In genomic region chr17:1496814-1497325, GRCh38 we compare ENCODE assay signal across 2 cellular contexts.
A peak's percentile ranks its signal among the peaks of the same experiment; 100 is the strongest.
TF ChIP-seq lines count a peak whose summit lies in the region.

No MANE protein-coding gene starts in this region.

TF ChIP-seq in HepG2, 621 proteins besides CTCF, POLR2A, EP300 and RAD21:
- TF ChIP-seq AGO2 (optimal IDR thresholded peaks at IDR 0.05; ENCODE audit: low read depth, low read length) (peak; percentile 27), CHD4 (IDR thresholded peaks at IDR 0.05; ENCODE audit: borderline replicate concordance, low read length) (no peak)

TF ChIP-seq in K562, 482 proteins besides CTCF, POLR2A, EP300 and RAD21:
- TF ChIP-seq PREB (CRISPR knock-in tag; IDR thresholded peaks at IDR 0.05): no peak
- no peak for TF ChIP-seq GTF2A2 (tag; IDR thresholded peaks at IDR 0.05)
- TF ChIP-seq FOXK1 (CRISPR knock-in tag; IDR thresholded peaks at IDR 0.05; ENCODE audit: borderline replicate concordance): no peak
- TF ChIP-seq POLR3G (IDR thresholded peaks at IDR 0.05; ENCODE audit: extremely low read depth, insufficient read length, insufficient replicate concordance): no peak
- TF ChIP-seq POLR2G (IDR thresholded peaks at IDR 0.05; ENCODE audit: low read depth, low read length): 0 out of 2 replicates have a peak, but pooled peaks have one; percentile 8
- no peak for TF ChIP-seq ZNF583 (CRISPR knock-in tag; IDR thresholded peaks at IDR 0.05)
- TF ChIP-seq ZNF589 (CRISPR knock-in tag; IDR thresholded peaks at IDR 0.05; ENCODE audit: low read depth): no peak
